In the genomic region with DNA sequence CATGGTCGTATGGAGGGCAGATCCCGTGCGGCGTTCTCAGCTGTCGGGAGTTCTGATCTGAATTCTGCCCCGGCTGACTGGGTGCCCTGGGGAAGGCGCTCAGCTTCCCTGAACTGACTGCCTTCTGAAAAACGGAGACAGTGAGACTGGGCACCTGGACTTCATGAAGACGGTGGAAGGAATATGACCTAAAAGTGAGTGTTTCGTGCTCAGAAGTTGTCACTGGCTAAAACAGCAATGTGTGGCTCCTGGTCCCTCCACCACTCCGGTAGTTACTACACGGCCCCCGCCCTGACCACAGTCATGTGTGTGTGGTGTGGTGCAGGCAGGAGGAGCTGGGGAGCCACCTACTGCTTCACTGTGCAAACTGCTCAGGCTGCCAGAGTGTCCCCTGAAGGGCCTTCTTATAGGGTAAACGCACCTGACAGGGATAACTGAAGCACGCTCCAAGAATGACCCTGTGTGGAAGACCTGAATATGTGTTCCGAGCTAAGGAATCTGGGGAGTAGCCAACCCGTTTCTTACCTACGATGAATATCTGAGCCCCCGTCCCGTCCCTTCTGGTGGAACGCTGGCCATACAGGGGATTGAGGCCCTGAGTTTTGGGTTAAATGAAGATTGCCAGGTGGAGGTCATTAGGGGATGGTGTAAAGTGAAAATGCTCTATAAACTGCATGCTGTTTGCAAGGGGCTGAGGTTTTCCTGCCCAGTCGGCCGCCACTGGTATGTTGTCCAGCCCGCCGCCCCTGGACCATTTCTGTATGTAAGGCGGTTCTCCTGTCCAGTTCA, we compare ENCODE assay signal across 10 cellular contexts. TPM values are rescaled to one million over a fixed set of nuclear protein-coding genes. Genes with fewer than 3 reads are reported as not detected.
A peak's percentile ranks its signal among the peaks of the same experiment; 100 is the strongest.
DNase-seq lines count a peak whose midpoint lies in the region; ATAC-seq, FAIRE-seq and TF ChIP-seq lines count a peak whose summit lies in the region.
"Had no signal": no experiment of that assay in that cellular context is flagged by ENCODE, and none has a peak within 500 bp of the region (broad histone marks: within the 10 kb centered on the region; RNA-seq: fewer than 3 reads in every experiment).

No MANE protein-coding gene starts in this region.

- H2AFZ ChIP-seq in HepG2 (ENCODE audit: low read length), result no peak overlapping the region

- H3K27me3 ChIP-seq in HepG2 (ENCODE audit: control insufficient read depth in 1 of 2, insufficient read depth in 2 of 2, low read length in 2 of 2), result peaks cover 0 to 1% of the 10 kb centered on the region in 2 experiments; a peak in 1 of 5 replicates

- ATAC-seq in HepG2, result peak; percentile 82
- no peak for ATAC-seq in HG02981 (IDR thresholded peaks at IDR 0.05; ENCODE audit: unreplicated experiment)

- H3K79me2 ChIP-seq in HepG2 (ENCODE audit: insufficient read depth, low read length), result no peaks in the 10 kb centered on the region

- H3K27ac ChIP-seq in VCaP (no peak overlapping the region), HepG2 (ENCODE audit: extremely low read length, insufficient read depth, low read length) (no peak overlapping the region)

- TF ChIP-seq CTCF in VCaP (conservative IDR thresholded peaks at IDR 0.05) (peak; percentile 74), chondrocyte (IDR thresholded peaks at IDR 0.05) (peak; percentile 82), HepG2 (CRISPR knock-in tag; IDR thresholded peaks at IDR 0.05) (peak; percentile 92)

- POLR2A ChIA-PET in HepG2 (lab: Yijun Ruan, JAX), result interaction anchor here (1.0 to 1.8 kb wide), 8 partner anchors 7 to 301 kb away, joined by 3 to 9 read pairs (median 3); a partner anchor contains a TSS

- no peaks in the 10 kb centered on the region for H3K9me3 ChIP-seq in HepG2 (ENCODE audit: low read length)

- no peaks in the 10 kb centered on the region for H3K9me3 Mint-ChIP-seq in chondrocyte (ENCODE audit: low read depth)

- BruUV-seq in HepG2 (replicated peaks; lab: Mats Ljungman, UMichigan), result no TSS peak

- H3K4me1 ChIP-seq in HepG2 (ENCODE audit: insufficient read depth, low read length), result peaks cover 99% of the 10 kb centered on the region

- 68% methylated on average over 11 of the region's 26 CpGs for whole genome bisulfite sequencing in HepG2 (ENCODE audit: low lambda C conversion rate)

- no peak for TF ChIP-seq POLR2A in HepG2 (IDR thresholded peaks at IDR 0.05; ENCODE audit: insufficient read depth in 1 of 2, low read depth in 2 of 2, low read length in 2 of 2)

- CTCF ChIA-PET in HepG2 (lab: Yijun Ruan, JAX; ENCODE audit: low intra/inter-chr PET ratio, low total read pairs), result interaction anchor here (1.8 kb wide), 1 partner anchor 42 kb away, joined by 13 read pairs; no protein-coding TSS in a partner anchor

- H3K27ac Mint-ChIP-seq in chondrocyte (ENCODE audit: unreplicated experiment), result peak overlapping the region; percentile 18

- DNase-seq in NCI-H1417 (lab: John Stamatoyannopoulos, UW) (peak; percentile 48 to 79 (median 52)), NCI-H1417 treated with DMSO at 0.1 percent for 48 hours (lab: John Stamatoyannopoulos, UW) (no peak), NAMALWA (ENCODE audit: low spot score) (peak; percentile 52), chondrocyte (ENCODE audit: low spot score) (peak; percentile 88), HepG2 (ENCODE audit: low spot score) (peak; percentile 62)
- peak; percentile 45 to 53 for DNase-seq in stimulated activated CD4-positive, alpha-beta T cell treated with anti-CD3 and anti-CD28 coated beads, Interleukin-4, amount 100 ng/mL, for 48 hours (ENCODE audit: low read depth in 2 of 2)

- H3K27me3 Mint-ChIP-seq in chondrocyte (ENCODE audit: low read depth), result no peaks in the 10 kb centered on the region

- H3K9ac ChIP-seq in HepG2 (ENCODE audit: insufficient read depth, low read depth, low read length), result peak overlapping the region; percentile 21

- H3K4me3 ChIP-seq in HepG2 (replicated peaks in 1 of 3; ENCODE audit: insufficient read depth in 1 of 3, low read depth in 2 of 3, low read length in 3 of 3), result peak overlapping the region; percentile 14 to 59 (median 52); a peak in 5 of 6 replicates

- no peak for TF ChIP-seq EP300 in HepG2 (IDR thresholded peaks at IDR 0.05; ENCODE audit: low read depth in 2 of 2, low read length in 2 of 2)
- TF ChIP-seq EP300 in HepG2 (CRISPR knock-in tag; IDR thresholded peaks at IDR 0.05; ENCODE audit: borderline replicate concordance), result no peak

- TF ChIP-seq RAD21 in HepG2 (CRISPR knock-in tag; IDR thresholded peaks at IDR 0.05), result peak; percentile 80

- no peaks in the 10 kb centered on the region for H3K36me3 ChIP-seq in HepG2 (replicated peaks in 1 of 2; ENCODE audit: control insufficient read depth in 1 of 2, insufficient read depth in 2 of 2, low read length in 2 of 2)

- H3K36me3 Mint-ChIP-seq in chondrocyte (ENCODE audit: low read depth), result no peaks in the 10 kb centered on the region

- intact Hi-C loops in HepG2 (cut with micrococcal nuclease; ENCODE audit: unreplicated experiment), result loop anchor here (1.0 to 5.0 kb wide), 2 partner anchors 41 to 75 kb away; a partner anchor contains a TSS

- peak overlapping the region; percentile 29 for H3K4me3 Mint-ChIP-seq in chondrocyte (ENCODE audit: unreplicated experiment)

- in situ Hi-C loops in HepG2 (cut with HindIII; ENCODE audit: extremely low pct_ligation_motif_present, low pct_unique_long_range_greater_than_20kb), result no loop called here

- H3K4me2 ChIP-seq in HepG2 (ENCODE audit: low read depth, low read length), result peak overlapping the region; percentile 81

- no peaks in the 10 kb centered on the region for H4K20me1 ChIP-seq in HepG2 (ENCODE audit: insufficient read depth, low read length)

- peak; percentile 72 for FAIRE-seq in HepG2 (lab: Jason Lieb, UNC)
- FAIRE-seq: A204.1, islet of Langerhans had no signal

- peaks cover 46% of the 10 kb centered on the region for H3K4me1 Mint-ChIP-seq in chondrocyte (ENCODE audit: low read depth)

TF ChIP-seq in HepG2, 621 proteins besides CTCF, POLR2A, EP300 and RAD21 (continues in another document):
- peak; percentile 54; the same call in 1 of the 2 replicates for TF ChIP-seq ZSCAN25 (CRISPR knock-in tag; IDR thresholded peaks at IDR 0.05)
- TF ChIP-seq KDM1A (CRISPR knock-in tag; IDR thresholded peaks at IDR 0.05), result no peak
- TF ChIP-seq BRCA1 (CRISPR knock-in tag; IDR thresholded peaks at IDR 0.05), result no peak
- no peak for TF ChIP-seq ZNF724P (CRISPR knock-in tag; IDR thresholded peaks at IDR 0.05; ENCODE audit: borderline replicate concordance)
- TF ChIP-seq NCOA1 (CRISPR knock-in tag; IDR thresholded peaks at IDR 0.05), result no peak
- TF ChIP-seq MAZ (IDR thresholded peaks at IDR 0.05; ENCODE audit: borderline replicate concordance, low read depth, low read length), result peak; percentile 54; the same call in 1 of the 2 replicates
- peak; percentile 45; the same call in 1 of the 2 replicates for TF ChIP-seq MAZ (CRISPR knock-in tag; IDR thresholded peaks at IDR 0.05; ENCODE audit: low read depth)
- no peak for TF ChIP-seq ISL2 (CRISPR knock-in tag; IDR thresholded peaks at IDR 0.05)

RNA-seq across cellular contexts. Expression of a gene that starts 0.6 kb away (rescaled TPM):
- total RNA-seq in chondrocyte (0.70 to 2.9 TPM (median 0.72 TPM) in 3 replicates), HepG2 (2016; rRNA removed; fragmentation: Illumina TruSeq; extraction: Trizol) (15.3 and 16.5 TPM in 2 replicates)
- total RNA-seq in HepG2 (2016; cell fraction: cytosol; rRNA removed; fragmentation: Illumina TruSeq; extraction: Trizol; ENCODE audit: low read depth), result 4.1 and 5.6 TPM in 2 replicates
- total RNA-seq in HepG2 (2016; cell fraction: insoluble cytoplasmic fraction; rRNA removed; fragmentation: Illumina TruSeq; extraction: Trizol), result 13.4 and 15.6 TPM in 2 replicates
- 13.7 and 13.8 TPM in 2 replicates for total RNA-seq in HepG2 (2016; cell fraction: membrane; rRNA removed; fragmentation: Illumina TruSeq; extraction: Trizol)
- 8.9 and 12.1 TPM in 2 replicates for total RNA-seq in HepG2 (2016; cell fraction: nucleus; rRNA removed; fragmentation: Illumina TruSeq; extraction: Trizol)
- 5.8 and 7.9 TPM in 2 replicates for polyA plus RNA-seq in HepG2 (2011; rRNA removed)
- 5.4 and 6.0 TPM in 2 replicates for polyA plus RNA-seq in HepG2 (2011; cell fraction: cytosol; rRNA removed)
- polyA plus RNA-seq in HepG2 (2011; cell fraction: nucleus; rRNA removed), result 11.3 and 13.5 TPM in 2 replicates
- polyA plus RNA-seq in HepG2 (2012), result 16.0 TPM in 2 replicates
- 2.4 TPM in 2 replicates for polyA plus RNA-seq in HepG2 (2016; cell fraction: cytosol; fragmentation: Illumina TruSeq; extraction: Trizol; ENCODE audit: low read depth)
- 13.0 and 14.7 TPM in 2 replicates for polyA plus RNA-seq in HepG2 (2016; cell fraction: insoluble cytoplasmic fraction; fragmentation: Illumina TruSeq; extraction: Trizol; ENCODE audit: low read depth)
- 8.0 and 8.5 TPM in 2 replicates for polyA plus RNA-seq in HepG2 (2016; cell fraction: membrane; fragmentation: Illumina TruSeq; extraction: Trizol; ENCODE audit: low read depth)
- polyA plus RNA-seq in HepG2 (2016; cell fraction: nucleus; fragmentation: Illumina TruSeq; extraction: Trizol; ENCODE audit: insufficient read depth, low read depth), result 19.4 and 21.7 TPM in 2 replicates
- polyA minus RNA-seq in HepG2 (2011; rRNA and poly(A)+ RNA removed; ENCODE audit: low replicate concordance), result 0.14 and 8.4 TPM in 2 replicates
- polyA minus RNA-seq in HepG2 (2011; cell fraction: cytosol; rRNA and poly(A)+ RNA removed), result 3.6 and 4.5 TPM in 2 replicates
- 10.2 and 12.6 TPM in 2 replicates for polyA minus RNA-seq in HepG2 (2011; cell fraction: nucleus; rRNA and poly(A)+ RNA removed)

RNA-seq across cellular contexts. Expression of a gene that starts 30.4 kb away (rescaled TPM):
- total RNA-seq in chondrocyte (not detected in 3 replicates), HepG2 (2016; rRNA removed; fragmentation: Illumina TruSeq; extraction: Trizol) (2.1 and 4.4 TPM in 2 replicates)
- total RNA-seq in HepG2 (2016; cell fraction: cytosol; rRNA removed; fragmentation: Illumina TruSeq; extraction: Trizol; ENCODE audit: low read depth), result 0.91 and 1.6 TPM in 2 replicates
- total RNA-seq in HepG2 (2016; cell fraction: insoluble cytoplasmic fraction; rRNA removed; fragmentation: Illumina TruSeq; extraction: Trizol), result 1.5 and 4.4 TPM in 2 replicates
- total RNA-seq in HepG2 (2016; cell fraction: membrane; rRNA removed; fragmentation: Illumina TruSeq; extraction: Trizol), result 3.0 and 3.1 TPM in 2 replicates
- 4.5 and 6.1 TPM in 2 replicates for total RNA-seq in HepG2 (2016; cell fraction: nucleus; rRNA removed; fragmentation: Illumina TruSeq; extraction: Trizol)
- 10.2 and 13.3 TPM in 2 replicates for polyA plus RNA-seq in HepG2 (2011; rRNA removed)
- polyA plus RNA-seq in HepG2 (2011; cell fraction: cytosol; rRNA removed), result 5.9 and 6.0 TPM in 2 replicates
- 13.5 and 13.6 TPM in 2 replicates for polyA plus RNA-seq in HepG2 (2011; cell fraction: nucleus; rRNA removed)
- polyA plus RNA-seq in HepG2 (2012), result 11.8 and 14.1 TPM in 2 replicates
- 1.7 and 2.0 TPM in 2 replicates for polyA plus RNA-seq in HepG2 (2016; cell fraction: cytosol; fragmentation: Illumina TruSeq; extraction: Trizol; ENCODE audit: low read depth)
- polyA plus RNA-seq in HepG2 (2016; cell fraction: insoluble cytoplasmic fraction; fragmentation: Illumina TruSeq; extraction: Trizol; ENCODE audit: low read depth), result 2.8 and 3.9 TPM in 2 replicates
- 2.4 and 3.0 TPM in 2 replicates for polyA plus RNA-seq in HepG2 (2016; cell fraction: membrane; fragmentation: Illumina TruSeq; extraction: Trizol; ENCODE audit: low read depth)
- 13.6 and 13.9 TPM in 2 replicates for polyA plus RNA-seq in HepG2 (2016; cell fraction: nucleus; fragmentation: Illumina TruSeq; extraction: Trizol; ENCODE audit: insufficient read depth, low read depth)
- polyA minus RNA-seq in HepG2 (2011; rRNA and poly(A)+ RNA removed; ENCODE audit: low replicate concordance), result 2.7 and 12.2 TPM in 2 replicates
- 4.0 and 5.3 TPM in 2 replicates for polyA minus RNA-seq in HepG2 (2011; cell fraction: cytosol; rRNA and poly(A)+ RNA removed)
- polyA minus RNA-seq in HepG2 (2011; cell fraction: nucleus; rRNA and poly(A)+ RNA removed), result 4.2 and 4.5 TPM in 2 replicates
